ENCODE assay signal across 20 cellular contexts in the genomic region with DNA sequence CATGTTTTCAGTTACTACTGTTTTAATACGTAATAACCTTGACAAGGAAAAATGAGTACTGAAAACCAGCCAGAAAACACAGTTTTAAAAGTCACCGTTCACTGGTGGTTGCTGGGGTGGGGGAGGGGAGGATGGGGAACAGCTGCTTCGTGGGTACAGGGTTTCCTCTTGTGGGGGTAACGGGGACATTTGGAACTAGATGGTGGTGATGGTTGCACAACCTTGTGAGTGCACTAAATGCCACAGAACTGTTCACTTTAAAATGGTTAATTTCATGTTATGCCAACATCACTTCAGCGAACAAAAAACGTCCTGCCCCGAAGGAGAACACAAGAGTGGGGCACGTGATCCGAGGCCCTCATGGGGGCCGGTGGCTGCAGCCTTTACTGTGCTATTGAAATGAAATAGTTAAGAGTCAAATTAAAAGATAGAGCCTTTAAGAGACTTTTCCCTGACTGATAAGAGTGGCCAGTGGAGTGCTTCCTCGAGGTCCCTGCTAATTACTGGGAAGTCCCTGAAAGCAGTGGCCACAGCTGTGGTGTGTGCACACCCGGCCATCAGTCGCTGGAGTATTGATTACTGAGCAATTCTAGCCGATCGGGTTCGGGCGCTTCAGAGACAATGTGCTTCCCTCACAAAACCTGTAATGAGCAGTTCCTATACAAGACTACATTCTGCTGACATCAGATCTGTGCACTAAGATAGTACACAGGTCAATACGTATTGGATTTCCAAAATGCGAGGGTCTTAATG.
"Had no signal": no experiment of that assay in that cellular context is flagged by ENCODE, and none has a peak within 500 bp of the region (broad histone marks: within the 10 kb centered on the region; RNA-seq: fewer than 3 reads in every experiment).

No MANE protein-coding gene starts in this region.

- ATAC-seq: activated CD8-positive, alpha-beta T cell treated with anti-CD3 and anti-CD28 coated beads for 36 hours; activated T-helper 17 cell treated with anti-CD3 and anti-CD28 coated beads, Interleukin-2, amount 50 U/mL, for 72 hours; effector memory CD8-positive, alpha-beta T cell; left colon; stimulated activated naive CD8-positive, alpha-beta T cell treated with anti-CD3 and anti-CD28 coated beads, Interleukin-15, amount 100 ng/mL, for 72 hours had no signal

- H3K9me3 ChIP-seq: esophagus squamous epithelium, right atrium auricular region, testis had no signal

- H3K4me3 ChIP-seq: esophagus squamous epithelium, lung, right atrium auricular region, smooth muscle cell, testis had no signal

- H3K27ac ChIP-seq: esophagus squamous epithelium, right atrium auricular region, testis had no signal

- DNase-seq: activated CD4-positive, CD25-positive, alpha-beta regulatory T cell; activated CD8-positive, alpha-beta T cell treated with anti-CD3 and anti-CD28 coated beads for 36 hours; activated naive CD4-positive, alpha-beta T cell; activated naive CD8-positive, alpha-beta T cell treated with anti-CD3 and anti-CD28 coated beads for 36 hours; activated T-cell treated with anti-CD3 and anti-CD28 coated beads, Interleukin-2, amount 50 U/mL, for 1 hour; amygdala; caudate nucleus; effector memory CD8-positive, alpha-beta T cell; esophagus squamous epithelium; hippocampal formation; islet precursor cell; left colon; occipital lobe; stimulated activated CD4-positive, alpha-beta T cell treated with anti-CD3 and anti-CD28 coated beads, Interleukin-4, amount 100 ng/mL, for 1 hour; stimulated activated naive CD8-positive, alpha-beta T cell treated with anti-CD3 and anti-CD28 coated beads, Interleukin-15, amount 100 ng/mL, for 72 hours; testis had no signal

- H3K27me3 ChIP-seq: right atrium auricular region, testis had no signal

- H3K4me1 ChIP-seq: esophagus squamous epithelium, testis had no signal

- H3K4me2 ChIP-seq: smooth muscle cell had no signal

- H3K36me3 ChIP-seq: esophagus squamous epithelium, right atrium auricular region had no signal
